Comparison of ENCODE assay signal across 1 cellular context in the genomic region with DNA sequence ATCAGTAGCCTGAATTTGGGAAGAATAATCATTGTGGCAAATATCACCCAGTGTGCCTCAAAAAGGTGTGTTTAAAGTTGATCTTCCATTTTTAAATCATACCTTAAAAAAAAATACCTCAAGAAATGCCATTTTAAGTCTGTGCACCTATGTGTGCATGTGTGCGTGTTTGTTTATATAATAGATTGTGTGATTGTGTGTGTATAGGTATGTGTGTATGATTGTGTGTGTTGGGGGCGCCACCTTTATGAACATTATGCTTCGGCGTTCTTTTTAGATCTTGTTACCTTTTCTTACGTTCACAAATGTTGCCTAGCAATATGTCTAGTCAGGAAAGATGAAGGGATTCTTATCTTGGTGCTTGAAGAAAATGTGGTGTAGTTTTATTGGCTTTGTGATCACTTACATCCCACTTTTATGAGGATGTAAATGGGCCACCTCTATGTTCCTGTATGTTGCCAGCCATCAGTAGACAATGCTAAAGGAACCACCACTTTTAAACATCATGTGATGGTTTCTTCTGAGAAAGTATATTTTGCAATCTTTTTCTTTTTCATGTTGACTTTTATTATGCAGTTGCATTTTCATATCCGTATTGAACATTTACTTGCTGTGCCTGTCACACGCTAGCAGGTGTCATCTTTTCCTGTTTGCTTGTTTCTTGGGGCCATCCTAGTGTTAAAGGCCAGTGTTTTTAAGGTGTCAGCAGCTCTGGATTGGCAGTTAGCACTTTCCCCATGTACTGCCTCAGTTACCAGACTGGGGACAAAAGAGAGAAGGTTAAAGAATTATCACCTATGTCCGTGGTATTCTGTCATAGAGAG.
TF ChIP-seq lines count a peak whose summit lies in the region.

No MANE protein-coding gene starts in this region.

TF ChIP-seq in A549, 52 proteins besides CTCF, POLR2A, EP300 and RAD21 (continued from another document):
- TF ChIP-seq HMGXB4 (CRISPR knock-in tag; IDR thresholded peaks at IDR 0.05; ENCODE audit: borderline replicate concordance) (no peak), RNF2 (IDR thresholded peaks at IDR 0.05; ENCODE audit: borderline replicate concordance, low read depth) (no peak), CBX2 (IDR thresholded peaks at IDR 0.05; ENCODE audit: borderline replicate concordance, low read depth) (no peak), NPAS2 (CRISPR knock-in tag; IDR thresholded peaks at IDR 0.05; ENCODE audit: borderline replicate concordance) (no peak)
